In genomic region chr10:131667561-131667960, GRCh38 we compare ENCODE assay signal across 29 cellular contexts.
"Had no signal": no experiment of that assay in that cellular context is flagged by ENCODE, and none has a peak within 500 bp of the region (broad histone marks: within the 10 kb centered on the region; RNA-seq: fewer than 3 reads in every experiment).

No MANE protein-coding gene starts in this region.

- FAIRE-seq: pancreas, urothelium cell line had no signal

- H3K27me3 Mint-ChIP-seq: central memory CD8-positive, alpha-beta T cell; progenitor cell of endocrine pancreas; stimulated activated memory B cell treated with anti-CD40 and anti-IgM and Interleukin-4, amounts not matched to agents 10 μg/mL and 1 μg/mL and 100 μg/mL, for 72 hours had no signal

- H3K4me3 ChIP-seq: gastrocnemius medialis, heart left ventricle, hepatocyte, left lung, lower lobe of right lung, pancreas, right lobe of liver, smooth muscle cell, testis, tibial artery had no signal

- H3K27ac Mint-ChIP-seq: endodermal cell; naive thymus-derived CD8-positive, alpha-beta T cell; nephron progenitor cell; progenitor cell of endocrine pancreas; stimulated activated memory B cell treated with anti-CD40 and anti-IgM and Interleukin-4, amounts not matched to agents 10 μg/mL and 1 μg/mL and 100 μg/mL, for 72 hours; type B pancreatic cell had no signal

- H3K27ac ChIP-seq: epithelial cell of prostate, gastrocnemius medialis, heart left ventricle, hepatocyte, left lung, lower lobe of right lung, neutrophil, pancreas, right lobe of liver, testis, tibial artery had no signal

- H3K27me3 ChIP-seq: gastrocnemius medialis, hepatocyte, left lung, neutrophil, pancreas, right lobe of liver, testis, tibial artery had no signal

- H3K36me3 Mint-ChIP-seq: stimulated activated memory B cell treated with anti-CD40 and anti-IgM and Interleukin-4, amounts not matched to agents 10 μg/mL and 1 μg/mL and 100 μg/mL, for 72 hours; type B pancreatic cell had no signal

- ATAC-seq: esophagus mucosa; gastrocnemius medialis; heart left ventricle; left cardiac atrium; left lung; lower lobe of right lung; naive thymus-derived CD8-positive, alpha-beta T cell; pancreas; right lobe of liver; stimulated activated memory B cell treated with anti-CD40 and anti-IgM and Interleukin-4, amounts not matched to agents 10 μg/mL and 1 μg/mL and 100 μg/mL, for 72 hours; stimulated activated naive CD8-positive, alpha-beta T cell treated with anti-CD3 and anti-CD28 coated beads, Interleukin-15, Interleukin-2, amounts not matched to agents 100 U/mL and 50 U/mL, for 24 hours had no signal

- H3K79me2 ChIP-seq: hepatocyte had no signal

- H3K4me1 ChIP-seq: gastrocnemius medialis, heart left ventricle, left lung, lower lobe of right lung, pancreas, right lobe of liver, testis, tibial artery had no signal

- H2AFZ ChIP-seq: hepatocyte had no signal

- H3K4me3 Mint-ChIP-seq: central memory CD8-positive, alpha-beta T cell; endodermal cell; naive thymus-derived CD8-positive, alpha-beta T cell; nephron progenitor cell; stimulated activated memory B cell treated with anti-CD40 and anti-IgM and Interleukin-4, amounts not matched to agents 10 μg/mL and 1 μg/mL and 100 μg/mL, for 72 hours; type B pancreatic cell had no signal

- H3K36me3 ChIP-seq: gastrocnemius medialis, heart left ventricle, left lung, lower lobe of right lung, neutrophil, pancreas, right lobe of liver, tibial artery had no signal

- H3K4me1 Mint-ChIP-seq: central memory CD8-positive, alpha-beta T cell; endodermal cell; naive thymus-derived CD8-positive, alpha-beta T cell; nephron progenitor cell; stimulated activated memory B cell treated with anti-CD40 and anti-IgM and Interleukin-4, amounts not matched to agents 10 μg/mL and 1 μg/mL and 100 μg/mL, for 72 hours had no signal

- H3K4me2 ChIP-seq: hepatocyte, smooth muscle cell had no signal

- DNase-seq: cortex of kidney; effector CD4-positive, alpha-beta T cell; endodermal cell; foreskin fibroblast; gastrocnemius medialis; heart left ventricle; left cardiac atrium; lower lobe of right lung; naive thymus-derived CD8-positive, alpha-beta T cell; nephron progenitor cell; pancreas; right lobe of liver; stimulated activated CD4-positive, alpha-beta T cell treated with anti-CD3 and anti-CD28 coated beads, Interleukin-2, amount 100 ng/mL, for 24 hours; stimulated activated CD4-positive, alpha-beta T cell treated with anti-CD3 and anti-CD28 coated beads, Interleukin-4, amount 100 ng/mL, for 4 hours; stimulated activated naive CD8-positive, alpha-beta T cell treated with anti-CD3 and anti-CD28 coated beads, Interleukin-15, Interleukin-2, amounts not matched to agents 100 U/mL and 50 U/mL, for 24 hours; substantia nigra; testis; tibial artery had no signal

- H3K9me3 ChIP-seq: gastrocnemius medialis, lower lobe of right lung, neutrophil, pancreas, right lobe of liver, testis had no signal
